Comparison of ENCODE assay signal across 11 cellular contexts in the genomic region with DNA sequence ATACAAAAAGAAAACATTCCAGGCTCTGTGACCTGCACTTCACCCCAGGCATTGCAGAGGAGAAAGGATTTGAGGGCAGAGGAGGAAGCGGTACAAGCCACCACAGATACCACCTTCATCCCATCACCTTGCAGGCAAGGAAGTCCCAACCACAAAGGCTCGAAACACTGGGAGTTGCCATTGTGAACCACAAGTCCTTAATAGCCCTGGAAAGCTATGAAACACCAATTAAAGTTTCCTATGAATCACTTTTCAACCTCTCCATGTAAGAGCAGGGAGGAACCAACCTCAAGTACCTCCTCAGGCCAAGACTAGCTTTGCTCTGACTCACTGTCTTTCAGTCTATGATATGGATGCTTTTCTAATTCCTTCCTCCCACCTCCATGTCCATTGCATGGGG. TPM values are rescaled to one million over a fixed set of nuclear protein-coding genes. Genes with fewer than 3 reads are reported as not detected.
DNase-seq lines count a peak whose midpoint lies in the region; ATAC-seq, FAIRE-seq and TF ChIP-seq lines count a peak whose summit lies in the region.
"Had no signal": no experiment of that assay in that cellular context is flagged by ENCODE, and none has a peak within 500 bp of the region (broad histone marks: within the 10 kb centered on the region; RNA-seq: fewer than 3 reads in every experiment).

No MANE protein-coding gene starts in this region.

- no peaks in the 10 kb centered on the region for H3K27me3 ChIP-seq in trophoblast cell (ENCODE audit: insufficient read depth, low read length)

- H3K9ac ChIP-seq in trophoblast cell (ENCODE audit: low read length) = no peak overlapping the region

- no peaks in the 10 kb centered on the region for H3K79me1 ChIP-seq in trophoblast cell (ENCODE audit: low read length)

- CTCF ChIA-PET in activated CD4-positive, alpha-beta T cell treated with anti-CD3 and anti-CD28 coated beads, Interleukin-2, amount 10 ng/mL, durations not matched to agents 7 days and 5 days (lab: Charles Lee) = interaction anchor here (0.9 kb wide), 1 partner anchor 10 kb away, joined by 3 read pairs; no protein-coding TSS in a partner anchor

- no peak overlapping the region for H3K27ac ChIP-seq in trophoblast cell (ENCODE audit: low read depth, low read length)
- H3K27ac ChIP-seq: HL-60 had no signal

- H3K79me2 ChIP-seq in trophoblast cell (ENCODE audit: control insufficient read depth, insufficient read depth, low read length, poor library complexity) = no peaks in the 10 kb centered on the region

- no peak for FAIRE-seq in D721Med (lab: Jason Lieb, UNC)

- peaks cover 2% of the 10 kb centered on the region for H3K9me3 ChIP-seq in trophoblast cell (ENCODE audit: insufficient read depth, low read depth, low read length)

- H2BK5ac ChIP-seq in trophoblast cell (ENCODE audit: low read depth, low read length, poor library complexity) = no peak overlapping the region

- H3K4ac ChIP-seq in trophoblast cell (ENCODE audit: low read depth, low read length) = no peak overlapping the region

- H4K12ac ChIP-seq in trophoblast cell (ENCODE audit: low read depth, low read length) = no peak overlapping the region

- no peaks in the 10 kb centered on the region for H3K9me3 Mint-ChIP-seq in activated CD4-positive, alpha-beta T cell treated with anti-CD3 and anti-CD28 coated beads, Interleukin-2, amount 10 ng/mL, durations not matched to agents 7 days and 5 days
- H3K9me3 Mint-ChIP-seq: effector memory CD8-positive, alpha-beta T cell had no signal

- no peaks in the 10 kb centered on the region for H3K4me1 ChIP-seq in trophoblast cell (ENCODE audit: control insufficient read depth in 1 of 2, insufficient read depth in 2 of 2, low read length in 2 of 2)

- H3K18ac ChIP-seq in trophoblast cell (ENCODE audit: low read length) = no peak overlapping the region

- H3K27ac Mint-ChIP-seq in activated CD4-positive, alpha-beta T cell treated with anti-CD3 and anti-CD28 coated beads, Interleukin-2, amount 10 ng/mL, durations not matched to agents 7 days and 5 days = no peak overlapping the region
- H3K27ac Mint-ChIP-seq: effector memory CD8-positive, alpha-beta T cell had no signal

- peaks cover 12% of the 10 kb centered on the region for H3K4me1 Mint-ChIP-seq in activated CD4-positive, alpha-beta T cell treated with anti-CD3 and anti-CD28 coated beads, Interleukin-2, amount 10 ng/mL, durations not matched to agents 7 days and 5 days

- H4K91ac ChIP-seq in trophoblast cell (ENCODE audit: low read depth, low read length) = no peak overlapping the region

- no peak overlapping the region for H4K8ac ChIP-seq in trophoblast cell (ENCODE audit: low read depth, low read length)

- no peaks in the 10 kb centered on the region for H3K27me3 Mint-ChIP-seq in activated CD4-positive, alpha-beta T cell treated with anti-CD3 and anti-CD28 coated beads, Interleukin-2, amount 10 ng/mL, durations not matched to agents 7 days and 5 days
- H3K27me3 Mint-ChIP-seq: effector memory CD8-positive, alpha-beta T cell had no signal

- no peak overlapping the region for H3K4me3 Mint-ChIP-seq in activated CD4-positive, alpha-beta T cell treated with anti-CD3 and anti-CD28 coated beads, Interleukin-2, amount 10 ng/mL, durations not matched to agents 7 days and 5 days
- H3K4me3 Mint-ChIP-seq: effector memory CD8-positive, alpha-beta T cell had no signal

- peaks cover 0 to 5% of the 10 kb centered on the region in 2 experiments for H3K36me3 ChIP-seq in trophoblast cell (ENCODE audit: control insufficient read depth in 1 of 2, insufficient read depth in 2 of 2, low read length in 2 of 2)

- no peak overlapping the region for H2BK12ac ChIP-seq in trophoblast cell (ENCODE audit: low read length)

- no peak overlapping the region for H3K23ac ChIP-seq in trophoblast cell (ENCODE audit: low read length)

- no peak overlapping the region for H2AFZ ChIP-seq in trophoblast cell (ENCODE audit: insufficient read depth, low read length, poor library complexity)

- peak; percentile 11 for DNase-seq in activated CD4-positive, alpha-beta T cell treated with anti-CD3 and anti-CD28 coated beads, Interleukin-2, amount 10 ng/mL, durations not matched to agents 7 days and 5 days
- DNase-seq in activated CD4-positive, alpha-beta T cell treated with anti-CD3 and anti-CD28 coated beads, Interleukin-2, amount 50 U/mL, for 4 hours = no peak
- DNase-seq in LoVo (ENCODE audit: low spot score) (peak; percentile 61), amniotic epithelial cell (ENCODE audit: low read depth) (peak; percentile 92), trophoblast cell (peak; percentile 14 to 52), D721Med (ENCODE audit: insufficient read length, low spot score) (no peak), NCI-H774 (lab: John Stamatoyannopoulos, UW) (no peak)
- DNase-seq: effector memory CD8-positive, alpha-beta T cell; NCI-H524 treated with DMSO at 0.1 percent for 48 hours had no signal

- no peak overlapping the region for H3K4me3 ChIP-seq in trophoblast cell (ENCODE audit: low read depth, low read length)

- H3K4me2 ChIP-seq in trophoblast cell (ENCODE audit: low read length) = no peak overlapping the region

- no peak overlapping the region for H2AK5ac ChIP-seq in trophoblast cell (ENCODE audit: low read length)

- H3K36me3 Mint-ChIP-seq in activated CD4-positive, alpha-beta T cell treated with anti-CD3 and anti-CD28 coated beads, Interleukin-2, amount 10 ng/mL, durations not matched to agents 7 days and 5 days (ENCODE audit: low read depth) = no peaks in the 10 kb centered on the region

- no peak for ATAC-seq in GM18520 (IDR thresholded peaks at IDR 0.05; ENCODE audit: unreplicated experiment)
- ATAC-seq: effector memory CD8-positive, alpha-beta T cell had no signal

- no peak overlapping the region for H2BK120ac ChIP-seq in trophoblast cell (ENCODE audit: insufficient read depth, low read length, poor library complexity)

- POLR2A ChIA-PET in activated CD4-positive, alpha-beta T cell treated with anti-CD3 and anti-CD28 coated beads, Interleukin-2, amount 10 ng/mL, durations not matched to agents 7 days and 5 days (lab: Charles Lee) = no interaction called here

- H3K14ac ChIP-seq in trophoblast cell (ENCODE audit: low read length) = no peak overlapping the region

- no CpG with 5 or more reads among the region's 2 CpGs for WGBS in trophoblast cell (ENCODE audit: extremely low coverage, insufficient coverage, insufficient read length)

- no peak for TF ChIP-seq CTCF in D721Med (IDR thresholded peaks at IDR 0.05; ENCODE audit: insufficient read depth, missing control alignments)

RNA-seq across cellular contexts. Expression of gene MAP3K9, which starts 27.0 kb away (rescaled TPM):
- total RNA-seq in activated CD4-positive, alpha-beta T cell treated with anti-CD3 and anti-CD28 coated beads, Interleukin-2, amount 10 ng/mL, durations not matched to agents 7 days and 5 days = 1 to 10 TPM; 4.8 TPM
- 6.7 TPM in 2 replicates for polyA plus RNA-seq in trophoblast cell (2013)

Comparison
In these comparisons a context has a peak if more than half of its experiments do, and no peak if none do; other contexts are left out.
1. DNase-seq: peak in activated CD4-positive, alpha-beta T cell treated with anti-CD3 and anti-CD28 coated beads, Interleukin-2, amount 10 ng/mL, durations not matched to agents 7 days and 5 days (single experiment), LoVo (single experiment), amniotic epithelial cell (single experiment) and trophoblast cell (2 of 2); none in activated CD4-positive, alpha-beta T cell treated with anti-CD3 and anti-CD28 coated beads, Interleukin-2, amount 50 U/mL, for 4 hours (0 of 2), D721Med (single experiment) and NCI-H774 (single experiment).